In genomic region chr9:34635556-34635955, GRCh38 we compare ENCODE assay signal across 1 cellular context.
TF ChIP-seq lines count a peak whose summit lies in the region.

No MANE protein-coding gene starts in this region.

TF ChIP-seq in K562, 482 proteins besides CTCF, POLR2A, EP300 and RAD21:
- TF ChIP-seq SETDB1 (IDR thresholded peaks at IDR 0.05; ENCODE audit: low read length) (no peak), POLR2AphosphoS5 (IDR thresholded peaks at IDR 0.05; ENCODE audit: control insufficient read depth, insufficient read depth, low read depth, low read length) (no peak), SUPT5H (IDR thresholded peaks at IDR 0.05) (no peak), ZFP36 (IDR thresholded peaks at IDR 0.05; ENCODE audit: low read depth, low read length, partially characterized antibody) (no peak), CTBP1 (IDR thresholded peaks at IDR 0.05; ENCODE audit: borderline replicate concordance) (no peak), CHAMP1 (IDR thresholded peaks at IDR 0.05) (no peak), JUND (IDR thresholded peaks at IDR 0.05; ENCODE audit: borderline replicate concordance, low read depth, low read length) (no peak), JUND (tag; IDR thresholded peaks at IDR 0.05; ENCODE audit: borderline replicate concordance, low read depth, low read length) (no peak), CREBBP (IDR thresholded peaks at IDR 0.05; ENCODE audit: low read depth, low read length) (no peak), NRF1 (conservative IDR thresholded peaks at IDR 0.05 in 1 of 2, IDR thresholded peaks at IDR 0.05 in 1 of 2) (no peak), PHB2 (IDR thresholded peaks at IDR 0.05; ENCODE audit: low read depth) (no peak), ETV1 (tag; conservative IDR thresholded peaks at IDR 0.05; ENCODE audit: low read depth) (no peak), GATAD2A (IDR thresholded peaks at IDR 0.05) (no peak), CBFA2T3 (IDR thresholded peaks at IDR 0.05) (no peak)
- TF ChIP-seq, protein P1, sequence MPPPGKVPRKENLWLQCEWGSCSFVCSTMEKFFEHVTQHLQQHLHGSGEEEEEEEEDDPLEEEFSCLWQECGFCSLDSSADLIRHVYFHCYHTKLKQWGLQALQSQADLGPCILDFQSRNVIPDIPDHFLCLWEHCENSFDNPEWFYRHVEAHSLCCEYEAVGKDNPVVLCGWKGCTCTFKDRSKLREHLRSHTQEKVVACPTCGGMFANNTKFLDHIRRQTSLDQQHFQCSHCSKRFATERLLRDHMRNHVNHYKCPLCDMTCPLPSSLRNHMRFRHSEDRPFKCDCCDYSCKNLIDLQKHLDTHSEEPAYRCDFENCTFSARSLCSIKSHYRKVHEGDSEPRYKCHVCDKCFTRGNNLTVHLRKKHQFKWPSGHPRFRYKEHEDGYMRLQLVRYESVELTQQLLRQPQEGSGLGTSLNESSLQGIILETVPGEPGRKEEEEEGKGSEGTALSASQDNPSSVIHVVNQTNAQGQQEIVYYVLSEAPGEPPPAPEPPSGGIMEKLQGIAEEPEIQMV (tag; conservative IDR thresholded peaks at IDR 0.05; ENCODE audit: low read depth): no peak
- TF ChIP-seq, protein P2, sequence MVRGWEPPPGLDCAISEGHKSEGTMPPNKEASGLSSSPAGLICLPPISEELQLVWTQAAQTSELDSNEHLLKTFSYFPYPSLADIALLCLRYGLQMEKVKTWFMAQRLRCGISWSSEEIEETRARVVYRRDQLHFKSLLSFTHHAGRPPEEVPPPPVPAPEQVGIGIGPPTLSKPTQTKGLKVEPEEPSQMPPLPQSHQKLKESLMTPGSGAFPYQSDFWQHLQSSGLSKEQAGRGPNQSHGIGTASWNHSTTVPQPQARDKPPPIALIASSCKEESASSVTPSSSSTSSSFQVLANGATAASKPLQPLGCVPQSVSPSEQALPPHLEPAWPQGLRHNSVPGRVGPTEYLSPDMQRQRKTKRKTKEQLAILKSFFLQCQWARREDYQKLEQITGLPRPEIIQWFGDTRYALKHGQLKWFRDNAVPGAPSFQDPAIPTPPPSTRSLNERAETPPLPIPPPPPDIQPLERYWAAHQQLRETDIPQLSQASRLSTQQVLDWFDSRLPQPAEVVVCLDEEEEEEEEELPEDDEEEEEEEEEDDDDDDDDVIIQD (CRISPR knock-in tag; IDR thresholded peaks at IDR 0.05): no peak
- TF ChIP-seq, protein P3, sequence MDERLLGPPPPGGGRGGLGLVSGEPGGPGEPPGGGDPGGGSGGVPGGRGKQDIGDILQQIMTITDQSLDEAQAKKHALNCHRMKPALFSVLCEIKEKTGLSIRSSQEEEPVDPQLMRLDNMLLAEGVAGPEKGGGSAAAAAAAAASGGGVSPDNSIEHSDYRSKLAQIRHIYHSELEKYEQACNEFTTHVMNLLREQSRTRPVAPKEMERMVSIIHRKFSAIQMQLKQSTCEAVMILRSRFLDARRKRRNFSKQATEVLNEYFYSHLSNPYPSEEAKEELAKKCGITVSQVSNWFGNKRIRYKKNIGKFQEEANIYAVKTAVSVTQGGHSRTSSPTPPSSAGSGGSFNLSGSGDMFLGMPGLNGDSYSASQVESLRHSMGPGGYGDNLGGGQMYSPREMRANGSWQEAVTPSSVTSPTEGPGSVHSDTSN (CRISPR knock-in tag; IDR thresholded peaks at IDR 0.05; ENCODE audit: low read depth): no peak
- TF ChIP-seq, protein P3 (tag; conservative IDR thresholded peaks at IDR 0.05; ENCODE audit: low read depth): no peak
- TF ChIP-seq, protein P4, sequence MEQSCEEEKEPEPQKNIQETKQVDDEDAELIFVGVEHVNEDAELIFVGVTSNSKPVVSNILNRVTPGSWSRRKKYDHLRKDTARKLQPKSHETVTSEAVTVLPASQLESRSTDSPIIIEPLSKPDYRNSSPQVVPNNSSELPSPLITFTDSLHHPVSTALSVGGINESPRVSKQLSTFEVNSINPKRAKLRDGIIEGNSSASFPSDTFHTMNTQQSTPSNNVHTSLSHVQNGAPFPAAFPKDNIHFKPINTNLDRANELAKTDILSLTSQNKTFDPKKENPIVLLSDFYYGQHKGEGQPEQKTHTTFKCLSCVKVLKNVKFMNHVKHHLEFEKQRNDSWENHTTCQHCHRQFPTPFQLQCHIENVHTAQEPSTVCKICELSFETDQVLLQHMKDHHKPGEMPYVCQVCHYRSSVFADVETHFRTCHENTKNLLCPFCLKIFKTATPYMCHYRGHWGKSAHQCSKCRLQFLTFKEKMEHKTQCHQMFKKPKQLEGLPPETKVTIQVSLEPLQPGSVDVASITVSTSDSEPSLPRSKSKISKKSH (CRISPR knock-in tag; IDR thresholded peaks at IDR 0.05): no peak
